ENCODE assay signal across 26 cellular contexts in the genomic region with DNA sequence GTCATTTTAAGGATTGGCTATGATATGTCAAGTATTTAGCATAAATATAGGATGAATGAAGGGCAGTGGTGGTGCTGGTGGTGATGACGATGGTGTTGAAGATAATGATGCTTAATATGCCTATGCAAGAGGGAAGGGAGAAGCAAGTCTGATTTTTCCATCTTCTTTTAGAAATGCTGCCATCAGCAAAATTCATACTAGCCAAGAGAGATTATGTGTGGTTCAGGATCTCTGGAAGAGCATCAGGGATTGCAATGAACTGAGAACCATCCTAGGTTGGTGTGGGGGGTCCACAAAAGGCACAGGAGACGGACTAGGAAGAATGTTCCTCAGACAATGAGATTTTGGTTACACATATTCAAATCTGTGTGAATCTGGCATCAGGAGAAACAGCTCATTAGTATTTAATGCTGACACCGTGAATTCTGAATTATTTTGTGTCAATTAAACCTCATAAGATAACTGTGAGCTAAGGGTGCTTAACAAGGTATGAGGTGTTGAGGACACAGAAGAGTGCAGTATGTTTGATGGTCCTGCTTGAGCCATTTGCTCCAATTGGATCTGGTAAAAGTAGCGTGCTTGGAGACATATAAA.
"Had no signal": no experiment of that assay in that cellular context is flagged by ENCODE, and none has a peak within 500 bp of the region (broad histone marks: within the 10 kb centered on the region; RNA-seq: fewer than 3 reads in every experiment).

No MANE protein-coding gene starts in this region.

- DNase-seq: colonic mucosa; cortex of kidney; effector CD8-positive, alpha-beta T cell; effector memory CD8-positive, alpha-beta T cell; endodermal cell; erythroblast; esophagus squamous epithelium; foreskin fibroblast; foreskin melanocyte; gastrocnemius medialis; glutamatergic neuron; head of caudate nucleus; heart right ventricle; hippocampal formation; left cardiac atrium; left lung; left ventricle myocardium superior; lower lobe of right lung; mesenchymal stem cell; midbrain; naive thymus-derived CD4-positive, alpha-beta T cell had no signal

- ATAC-seq: effector memory CD8-positive, alpha-beta T cell; esophagus mucosa; gastrocnemius medialis; heart right ventricle; left cardiac atrium; left lung; left ventricle myocardium superior; lower lobe of right lung; naive thymus-derived CD4-positive, alpha-beta T cell had no signal

- H3K4me3 ChIP-seq: colonic mucosa, esophagus squamous epithelium, gastrocnemius medialis, heart right ventricle, left lung, lower lobe of right lung had no signal

- H3K9me3 ChIP-seq: colonic mucosa, esophagus squamous epithelium, gastrocnemius medialis, heart right ventricle, left lung, lower lobe of right lung had no signal

- H3K36me3 ChIP-seq: colonic mucosa, esophagus squamous epithelium, gastrocnemius medialis, heart right ventricle, left lung, lower lobe of right lung had no signal

- H3K27me3 ChIP-seq: colonic mucosa, esophagus squamous epithelium, gastrocnemius medialis, heart right ventricle, left lung had no signal

- H3K27ac ChIP-seq: colonic mucosa, epithelial cell of prostate, esophagus squamous epithelium, gastrocnemius medialis, heart right ventricle, left lung, lower lobe of right lung had no signal

- H3K4me1 ChIP-seq: colonic mucosa, esophagus squamous epithelium, gastrocnemius medialis, heart right ventricle, left lung, lower lobe of right lung had no signal

- FAIRE-seq: endometrium, islet of Langerhans, keratinocyte had no signal
